ENCODE assay signal across 8 cellular contexts in the genomic region with DNA sequence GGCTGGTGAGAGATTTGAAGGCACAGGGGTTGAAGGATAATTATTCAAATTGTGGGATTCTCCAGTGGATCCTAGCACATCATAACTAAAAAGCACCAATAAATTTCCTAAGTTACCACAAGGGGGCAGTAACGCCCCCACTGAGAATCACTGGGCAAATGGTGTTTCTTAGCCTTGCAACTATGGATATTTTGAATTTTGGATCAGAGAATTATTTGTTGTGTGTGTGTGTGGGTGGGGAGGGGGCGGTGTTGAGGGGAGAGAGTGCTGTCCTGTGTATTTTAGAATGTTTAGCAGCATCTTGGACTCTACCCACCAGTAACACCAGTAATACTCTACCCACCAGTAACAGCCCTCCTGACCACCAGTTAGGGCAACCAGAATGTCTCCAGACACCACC.
DNase-seq lines count a peak whose midpoint lies in the region; ATAC-seq and TF ChIP-seq lines count a peak whose summit lies in the region.

No MANE protein-coding gene starts in this region.

- H3K27me3 ChIP-seq in heart left ventricle, result no peaks in the 10 kb centered on the region
- H3K27me3 ChIP-seq in thoracic aorta (replicated peaks; ENCODE audit: insufficient read depth), result no peaks in the 10 kb centered on the region

- WGBS in heart left ventricle, 4 donors, result 28 to 37% (median 35%) methylated on average over 2 of the region's 2 CpGs

- no peak for TF ChIP-seq POLR2A in heart left ventricle (IDR thresholded peaks at IDR 0.05)

- intact Hi-C loops in heart left ventricle (cut with DNase I), result loop anchor here in 5 of 10 donors (5.0 kb wide), 3 partner anchors 36 to 1206 kb away; no protein-coding TSS in a partner anchor

- ATAC-seq in HG03280 (IDR thresholded peaks at IDR 0.05; ENCODE audit: unreplicated experiment), result peak; percentile 64
- peak in 1 of 4 donors; percentile 50 for ATAC-seq in heart left ventricle
- ATAC-seq in thoracic aorta (ENCODE audit: insufficient number of reproducible peaks, low FRiP score, low read depth), result no peak
- no peak for ATAC-seq in GM18517 (IDR thresholded peaks at IDR 0.05; ENCODE audit: unreplicated experiment)

- TF ChIP-seq CTCF in GM12865 (IDR thresholded peaks at IDR 0.05; ENCODE audit: insufficient read depth, low read depth, low read length, missing control alignments) (peak; percentile 63), heart left ventricle (IDR thresholded peaks at IDR 0.05) (peak; percentile 64 to 80 (median 72)), thoracic aorta (IDR thresholded peaks at IDR 0.05) (peak; percentile 85)

- H3K4me1 ChIP-seq in heart left ventricle, result peaks cover 0 to 20% (median 5%) of the 10 kb centered on the region in 12 donors
- peaks cover 20 to 77% of the 10 kb centered on the region in 2 donors for H3K4me1 ChIP-seq in thoracic aorta (ENCODE audit: control insufficient read depth in 1 of 2, low read depth in 2 of 2)

- H3K36me3 ChIP-seq in heart left ventricle (no peaks in the 10 kb centered on the region), thoracic aorta (no peaks in the 10 kb centered on the region)

- H3K9me3 ChIP-seq in heart left ventricle, result no peaks in the 10 kb centered on the region
- H3K9me3 ChIP-seq in thoracic aorta, result no peaks in the 10 kb centered on the region

- DNase-seq in AG08395 (ENCODE audit: low spot score) (peak; percentile 62), GM12865 (ENCODE audit: low read depth) (peak; percentile 41), SW 1271 (lab: John Stamatoyannopoulos, UW) (peak; percentile 4 to 12), heart left ventricle (no peak), thoracic aorta (ENCODE audit: low spot score) (no peak), 8988T (no peak)

- H3K27ac ChIP-seq in heart left ventricle (no peak overlapping the region), thoracic aorta (no peak overlapping the region)

- H3K4me3 ChIP-seq in GM12865 (ENCODE audit: low read depth, low read length), result no peak overlapping the region
- H3K4me3 ChIP-seq in heart left ventricle, result no peak overlapping the region
- H3K4me3 ChIP-seq in thoracic aorta, result no peak overlapping the region

Comparison
In these comparisons a context has a peak if more than half of its experiments do, and no peak if none do; other contexts are left out.
1. DNase-seq: peak in AG08395 (single experiment), GM12865 (single experiment) and SW 1271 (2 of 2); none in heart left ventricle (0 of 5), thoracic aorta (single experiment) and 8988T (single experiment).
2. Peak in every context shown above with its lines, with median percentiles within 50 percentile points of each other: CTCF ChIP-seq.